Comparison of ENCODE assay signal across 34 cellular contexts in genomic region chr3:185864767-185865166, GRCh38.
"Had no signal": no experiment of that assay in that cellular context is flagged by ENCODE, and none has a peak within 500 bp of the region (broad histone marks: within the 10 kb centered on the region; RNA-seq: fewer than 3 reads in every experiment).

No MANE protein-coding gene starts in this region.

- H3K9ac ChIP-seq: KMS-11 had no signal

- H3K36me3 ChIP-seq: MG63 had no signal

- H3K4me3 ChIP-seq: MG63 had no signal

- H3K4me2 ChIP-seq: KMS-11 had no signal

- H3K27me3 ChIP-seq: MG63 had no signal

- H3K27ac ChIP-seq: KMS-11 had no signal

- H3K9me3 ChIP-seq: MG63 had no signal

- DNase-seq: Kasumi-1, KG1, MM.1S, MV-4-11, NCI-H1048, NCI-H1092, NCI-H1092 treated with DMSO at 0.1 percent for 48 hours, NCI-H1105, NCI-H1105 treated with DMSO at 0.1 percent for 48 hours, NCI-H1417, NCI-H1417 treated with DMSO at 0.1 percent for 48 hours, NCI-H1436, NCI-H1436 treated with DMSO at 0.1 percent for 48 hours, NCI-H146, NCI-H1694, NCI-H1694 treated with DMSO at 0.1 percent for 48 hours, NCI-H187, NCI-H187 treated with DMSO at 0.1 percent for 48 hours, NCI-H1930, NCI-H2029, NCI-H2029 treated with DMSO at 0.1 percent for 48 hours, NCI-H2081, NCI-H2081 treated with DMSO at 0.1 percent for 48 hours, NCI-H2107, NCI-H2171, NCI-H2171 treated with DMSO at 0.1 percent for 48 hours, NCI-H2227 treated with DMSO at 0.1 percent for 48 hours, NCI-H226, NCI-H345, NCI-H446, NCI-H446 treated with DMSO at 0.1 percent for 48 hours, NCI-H510A had no signal
